Comparison of ENCODE assay signal across 13 cellular contexts in the genomic region with DNA sequence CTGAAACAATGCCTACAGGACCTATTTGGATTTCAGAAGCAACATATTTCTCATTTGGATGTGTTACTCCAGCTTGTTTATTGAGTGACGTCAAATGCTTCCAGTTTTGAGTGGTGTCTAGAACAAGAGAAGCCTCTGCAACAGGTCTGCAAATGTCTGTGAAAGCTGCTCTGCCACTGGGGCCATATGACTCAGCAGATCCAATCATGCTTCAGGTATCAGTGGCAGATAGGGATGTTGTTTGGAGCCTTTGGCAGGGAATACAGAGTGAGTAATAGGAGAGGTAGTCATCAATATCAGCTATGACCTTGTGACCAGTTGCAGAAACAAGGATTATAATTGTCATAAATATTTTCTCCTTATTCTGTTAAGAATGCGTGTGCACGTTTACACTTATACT.
DNase-seq lines count a peak whose midpoint lies in the region; TF ChIP-seq lines count a peak whose summit lies in the region.
"Had no signal": no experiment of that assay in that cellular context is flagged by ENCODE, and none has a peak within 500 bp of the region (broad histone marks: within the 10 kb centered on the region; RNA-seq: fewer than 3 reads in every experiment).

No MANE protein-coding gene starts in this region.

- no peak overlapping the region for H3K9ac ChIP-seq in mammary epithelial cell (ENCODE audit: insufficient read depth, low read length)
- H3K9ac ChIP-seq: BLaER1 had no signal

- no peaks in the 10 kb centered on the region for H3K36me3 Mint-ChIP-seq in T-helper 2 cell treated with Interferon-gamma antibody and Interleukin-4, amounts not matched to agents 5 μg/mL and 100 μg/mL, for 36 hours (ENCODE audit: low read depth)
- H3K36me3 Mint-ChIP-seq: CD14-positive monocyte; CD4-positive, alpha-beta memory T cell had no signal

- intact Hi-C loops in mammary epithelial cell (cut with micrococcal nuclease) (no loop called here), breast epithelium (cut with DNase I; ENCODE audit: low total_unique reads) (no loop called here), adrenal gland (cut with DNase I) (no loop called here)

- H3K27ac ChIP-seq in mammary epithelial cell (ENCODE audit: insufficient read depth, low read depth, low read length) (no peak overlapping the region), breast epithelium (no peak overlapping the region), adrenal gland (no peak overlapping the region)
- H3K27ac ChIP-seq: BLaER1 had no signal

- no peak overlapping the region for H3K4me3 Mint-ChIP-seq in T-helper 2 cell treated with Interferon-gamma antibody and Interleukin-4, amounts not matched to agents 5 μg/mL and 100 μg/mL, for 36 hours
- H3K4me3 Mint-ChIP-seq: CD14-positive monocyte; CD4-positive, alpha-beta memory T cell; H9 had no signal

- no peak overlapping the region for H3K4me3 ChIP-seq in mammary epithelial cell (replicated peaks in 1 of 3; ENCODE audit: insufficient read depth in 1 of 3, low read depth in 2 of 3, low read length in 3 of 3)
- no peak overlapping the region for H3K4me3 ChIP-seq in breast epithelium
- H3K4me3 ChIP-seq in adrenal gland: no peak overlapping the region
- H3K4me3 ChIP-seq in HAP-1: no peak overlapping the region
- H3K4me3 ChIP-seq: BLaER1 had no signal

- H3K9me3 ChIP-seq in mammary epithelial cell (replicated peaks; ENCODE audit: insufficient read depth, low read length) (peaks cover 12% of the 10 kb centered on the region), breast epithelium (peaks cover 14 to 21% of the 10 kb centered on the region in 2 donors), adrenal gland (replicated peaks in 1 of 3) (peaks cover 0 to 7% (median 0%) of the 10 kb centered on the region in 3 donors), HAP-1 (no peaks in the 10 kb centered on the region; the same call in 1 of the 2 replicates)

- H3K4me1 Mint-ChIP-seq in T-helper 2 cell treated with Interferon-gamma antibody and Interleukin-4, amounts not matched to agents 5 μg/mL and 100 μg/mL, for 36 hours (ENCODE audit: low read depth): no peaks in the 10 kb centered on the region
- H3K4me1 Mint-ChIP-seq: CD14-positive monocyte; CD4-positive, alpha-beta memory T cell; H9 had no signal

- 44% methylated on average over 3 of the region's 3 CpGs for WGBS in mammary epithelial cell (ENCODE audit: low coverage, missing lambda C conversion rate)
- 34 to 53% (median 42%) methylated on average over 3 of the region's 3 CpGs for WGBS in adrenal gland, 4 donors

- in situ Hi-C loops in mammary epithelial cell (cut with MboI; ENCODE audit: low sequenced_read_pairs in 2 of 2): no loop called here
- in situ Hi-C loops in HAP-1 (cut with MboI; ENCODE audit: low sequenced_read_pairs): no loop called here

- CTCF ChIA-PET in mammary epithelial cell (lab: Charles Lee; ENCODE audit: low non-redundant PET): no interaction called here

- no TSS peak for BruUV-seq in mammary epithelial cell (replicated peaks; lab: Mats Ljungman, UMichigan)

- H3K4me1 ChIP-seq in mammary epithelial cell (ENCODE audit: insufficient read depth, low read length) (no peaks in the 10 kb centered on the region), breast epithelium (no peaks in the 10 kb centered on the region), adrenal gland (replicated peaks in 1 of 2) (no peaks in the 10 kb centered on the region), HAP-1 (no peaks in the 10 kb centered on the region)
- H3K4me1 ChIP-seq: BLaER1 had no signal

- H3K9me3 Mint-ChIP-seq in T-helper 2 cell treated with Interferon-gamma antibody and Interleukin-4, amounts not matched to agents 5 μg/mL and 100 μg/mL, for 36 hours: peaks cover 10% of the 10 kb centered on the region

- H3K79me2 ChIP-seq in mammary epithelial cell (ENCODE audit: insufficient read depth, low read length): no peaks in the 10 kb centered on the region

- H3K27ac Mint-ChIP-seq in T-helper 2 cell treated with Interferon-gamma antibody and Interleukin-4, amounts not matched to agents 5 μg/mL and 100 μg/mL, for 36 hours: no peak overlapping the region
- H3K27ac Mint-ChIP-seq: CD14-positive monocyte; CD4-positive, alpha-beta memory T cell; H9 had no signal

- no peaks in the 10 kb centered on the region for H3K36me3 ChIP-seq in mammary epithelial cell (ENCODE audit: insufficient read depth, low read length)
- no peaks in the 10 kb centered on the region for H3K36me3 ChIP-seq in breast epithelium
- no peaks in the 10 kb centered on the region for H3K36me3 ChIP-seq in adrenal gland (replicated peaks in 1 of 2)
- H3K36me3 ChIP-seq in HAP-1 (replicated peaks): no peaks in the 10 kb centered on the region
- H3K36me3 ChIP-seq: BLaER1 had no signal

- dilution Hi-C loops in mammary epithelial cell (cut with HindIII; ENCODE audit: low sequenced_read_pairs): no loop called here

- TF ChIP-seq CTCF in mammary epithelial cell (conservative IDR thresholded peaks at IDR 0.05 in 1 of 2, IDR thresholded peaks at IDR 0.05 in 1 of 2; ENCODE audit: extremely low read depth in 1 of 2, insufficient read depth in 1 of 2, low read depth in 1 of 2, low read length in 2 of 2) (no peak), breast epithelium (IDR thresholded peaks at IDR 0.05) (no peak), adrenal gland (IDR thresholded peaks at IDR 0.05) (no peak)

- no peaks in the 10 kb centered on the region for H3K27me3 ChIP-seq in mammary epithelial cell (ENCODE audit: insufficient read depth, low read length)
- peaks cover 0 to 10% of the 10 kb centered on the region in 2 donors for H3K27me3 ChIP-seq in breast epithelium
- H3K27me3 ChIP-seq in adrenal gland: no peaks in the 10 kb centered on the region
- H3K27me3 ChIP-seq in HAP-1 (ENCODE audit: low read depth): no peaks in the 10 kb centered on the region
- H3K27me3 ChIP-seq: BLaER1 had no signal

- DNase-seq in mammary epithelial cell (peak; percentile 14), breast epithelium (ENCODE audit: low spot score in 2 of 2) (no peak), adrenal gland (peak; percentile 16 to 58 (median 53)), iris pigment epithelial cell (ENCODE audit: low read depth) (peak; percentile 14), SW480 (ENCODE audit: low spot score) (no peak), HAP-1 (ENCODE audit: low spot score in 2 of 2) (no peak)
- DNase-seq in T-helper 2 cell treated with Interferon-gamma antibody and Interleukin-4, amounts not matched to agents 5 μg/mL and 100 μg/mL, for 36 hours (ENCODE audit: low spot score): no peak
- DNase-seq: 8988T; CD4-positive, alpha-beta memory T cell; DMS153; H9 had no signal

- no peak overlapping the region for H2AFZ ChIP-seq in mammary epithelial cell (ENCODE audit: low read depth, low read length)

- H3K27me3 Mint-ChIP-seq in T-helper 2 cell treated with Interferon-gamma antibody and Interleukin-4, amounts not matched to agents 5 μg/mL and 100 μg/mL, for 36 hours (ENCODE audit: low read depth): no peaks in the 10 kb centered on the region
- H3K27me3 Mint-ChIP-seq: CD4-positive, alpha-beta memory T cell had no signal

- no peaks in the 10 kb centered on the region for H4K20me1 ChIP-seq in mammary epithelial cell (ENCODE audit: insufficient read depth, low read length)
- H4K20me1 ChIP-seq: BLaER1 had no signal

- TF ChIP-seq POLR2A in breast epithelium (IDR thresholded peaks at IDR 0.05) (no peak), adrenal gland (IDR thresholded peaks at IDR 0.05) (no peak)

- no peak overlapping the region for H3K4me2 ChIP-seq in mammary epithelial cell (ENCODE audit: insufficient read depth, low read depth, low read length)
- H3K4me2 ChIP-seq: BLaER1 had no signal

Comparison
In these comparisons a context has a peak if more than half of its experiments do, and no peak if none do; other contexts are left out.
1. DNase-seq: peak in mammary epithelial cell (single experiment), adrenal gland (7 of 7) and iris pigment epithelial cell (single experiment); none in breast epithelium (0 of 2), T-helper 2 cell treated with Interferon-gamma antibody and Interleukin-4, amounts not matched to agents 5 μg/mL and 100 μg/mL, for 36 hours (single experiment), SW480 (single experiment) and HAP-1 (0 of 2).